1 cellular context compared by ENCODE assay signal in genomic region chr1:68221971-68222355, GRCh38.
TF ChIP-seq lines count a peak whose summit lies in the region.

No MANE protein-coding gene starts in this region.

TF ChIP-seq in SK-N-SH, 30 proteins besides CTCF, POLR2A, EP300 and RAD21:
- no peak for TF ChIP-seq NRF1 (IDR thresholded peaks at IDR 0.05; ENCODE audit: low read depth, low read length)
- TF ChIP-seq RCOR1 (IDR thresholded peaks at IDR 0.05; ENCODE audit: low read length): no peak
- no peak for TF ChIP-seq EZH2phosphoT487 (IDR thresholded peaks at IDR 0.05; ENCODE audit: borderline replicate concordance, low read depth)
- no peak for TF ChIP-seq FOXM1 (IDR thresholded peaks at IDR 0.05; ENCODE audit: low read depth)
- TF ChIP-seq, protein P1, sequence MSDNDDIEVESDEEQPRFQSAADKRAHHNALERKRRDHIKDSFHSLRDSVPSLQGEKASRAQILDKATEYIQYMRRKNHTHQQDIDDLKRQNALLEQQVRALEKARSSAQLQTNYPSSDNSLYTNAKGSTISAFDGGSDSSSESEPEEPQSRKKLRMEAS (IDR thresholded peaks at IDR 0.05; ENCODE audit: low read depth): no peak
- TF ChIP-seq FOSL2 (IDR thresholded peaks at IDR 0.05; ENCODE audit: borderline replicate concordance, low read depth): peak; percentile 50; the same call in 1 of the 2 replicates
- no peak for TF ChIP-seq TAF1 (IDR thresholded peaks at IDR 0.05; ENCODE audit: borderline replicate concordance, low read depth, low read length)
- TF ChIP-seq MEF2A (IDR thresholded peaks at IDR 0.05; ENCODE audit: borderline replicate concordance, low read depth): no peak
- no peak for TF ChIP-seq GATA2 (CRISPR knock-in tag; IDR thresholded peaks at IDR 0.05)
- TF ChIP-seq REST (IDR thresholded peaks at IDR 0.05; ENCODE audit: low read depth, low read length): no peak
- TF ChIP-seq MXI1 (IDR thresholded peaks at IDR 0.05; ENCODE audit: low read depth, low read length): no peak
- TF ChIP-seq RXRA (IDR thresholded peaks at IDR 0.05; ENCODE audit: borderline replicate concordance, low read depth): no peak
- TF ChIP-seq TCF12 (IDR thresholded peaks at IDR 0.05): peak; percentile 31; the same call in 1 of the 2 replicates
- TF ChIP-seq FOXJ3 (CRISPR knock-in tag; IDR thresholded peaks at IDR 0.05): no peak
- TF ChIP-seq JUND (IDR thresholded peaks at IDR 0.05): 0 out of 2 replicates have a peak, but pooled peaks have one; percentile 33
- no peak for TF ChIP-seq USF2 (IDR thresholded peaks at IDR 0.05; ENCODE audit: borderline replicate concordance, low read depth, low read length)
- TF ChIP-seq, protein P2, sequence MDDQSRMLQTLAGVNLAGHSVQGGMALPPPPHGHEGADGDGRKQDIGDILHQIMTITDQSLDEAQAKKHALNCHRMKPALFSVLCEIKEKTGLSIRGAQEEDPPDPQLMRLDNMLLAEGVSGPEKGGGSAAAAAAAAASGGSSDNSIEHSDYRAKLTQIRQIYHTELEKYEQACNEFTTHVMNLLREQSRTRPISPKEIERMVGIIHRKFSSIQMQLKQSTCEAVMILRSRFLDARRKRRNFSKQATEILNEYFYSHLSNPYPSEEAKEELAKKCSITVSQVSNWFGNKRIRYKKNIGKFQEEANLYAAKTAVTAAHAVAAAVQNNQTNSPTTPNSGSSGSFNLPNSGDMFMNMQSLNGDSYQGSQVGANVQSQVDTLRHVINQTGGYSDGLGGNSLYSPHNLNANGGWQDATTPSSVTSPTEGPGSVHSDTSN (IDR thresholded peaks at IDR 0.05): peak; percentile 20
- TF ChIP-seq ELF1 (IDR thresholded peaks at IDR 0.05): no peak
- TF ChIP-seq, protein P3, sequence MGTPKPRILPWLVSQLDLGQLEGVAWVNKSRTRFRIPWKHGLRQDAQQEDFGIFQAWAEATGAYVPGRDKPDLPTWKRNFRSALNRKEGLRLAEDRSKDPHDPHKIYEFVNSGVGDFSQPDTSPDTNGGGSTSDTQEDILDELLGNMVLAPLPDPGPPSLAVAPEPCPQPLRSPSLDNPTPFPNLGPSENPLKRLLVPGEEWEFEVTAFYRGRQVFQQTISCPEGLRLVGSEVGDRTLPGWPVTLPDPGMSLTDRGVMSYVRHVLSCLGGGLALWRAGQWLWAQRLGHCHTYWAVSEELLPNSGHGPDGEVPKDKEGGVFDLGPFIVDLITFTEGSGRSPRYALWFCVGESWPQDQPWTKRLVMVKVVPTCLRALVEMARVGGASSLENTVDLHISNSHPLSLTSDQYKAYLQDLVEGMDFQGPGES (IDR thresholded peaks at IDR 0.05; ENCODE audit: low read depth, low read length): no peak
- no peak for TF ChIP-seq ZBTB33 (IDR thresholded peaks at IDR 0.05; ENCODE audit: borderline replicate concordance, low read depth)
